1 cellular context compared by ENCODE assay signal in the genomic region with DNA sequence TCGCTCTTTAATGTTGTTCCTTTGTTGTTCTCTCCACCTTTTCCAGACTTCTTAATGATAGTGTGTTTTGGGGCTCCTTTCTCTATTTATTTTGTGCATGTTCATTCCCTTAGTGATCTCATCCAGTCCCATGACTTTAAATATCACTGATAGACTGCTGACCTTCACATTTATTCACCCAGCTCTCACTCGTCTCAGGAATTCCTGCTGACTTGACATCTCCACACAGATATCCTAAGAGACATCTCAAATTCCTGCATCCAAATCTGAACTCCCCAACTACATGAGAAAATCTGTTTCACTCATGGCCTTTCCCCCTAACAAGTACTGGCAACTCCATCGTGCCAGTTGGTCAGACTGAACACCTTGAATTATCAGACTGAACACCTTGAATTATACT.
TF ChIP-seq lines count a peak whose summit lies in the region.

No MANE protein-coding gene starts in this region.

TF ChIP-seq in IMR-90, 13 proteins besides CTCF, POLR2A, EP300 and RAD21:
- no peak for TF ChIP-seq FOS (IDR thresholded peaks at IDR 0.05; ENCODE audit: low read depth, low read length)
- no peak for TF ChIP-seq NFE2L2 (IDR thresholded peaks at IDR 0.05; ENCODE audit: low read depth, low read length)
- TF ChIP-seq CHD1 (IDR thresholded peaks at IDR 0.05; ENCODE audit: low read depth, low read length), result no peak
- peak; percentile 39 for TF ChIP-seq MAFK (IDR thresholded peaks at IDR 0.05; ENCODE audit: low read depth, low read length)
